In genomic region chr4:139763668-139764067, GRCh38 we compare ENCODE assay signal across 13 cellular contexts.
DNase-seq lines count a peak whose midpoint lies in the region; ATAC-seq and TF ChIP-seq lines count a peak whose summit lies in the region.
"Had no signal": no experiment of that assay in that cellular context is flagged by ENCODE, and none has a peak within 500 bp of the region (broad histone marks: within the 10 kb centered on the region; RNA-seq: fewer than 3 reads in every experiment).

No MANE protein-coding gene starts in this region.

- CTCF ChIA-PET in CD4-positive, alpha-beta memory T cell (lab: Charles Lee; ENCODE audit: partially characterized antibody): no interaction called here

- H3K27ac ChIP-seq in heart left ventricle (peak overlapping the region; percentile 57 to 96 (median 88)), rectal smooth muscle tissue (ENCODE audit: low read depth, low read length) (no peak overlapping the region)
- H3K27ac ChIP-seq in CD4-positive, alpha-beta memory T cell (ENCODE audit: low read depth, low read length): no peak overlapping the region

- DNase-seq in G401 (ENCODE audit: low spot score) (peak; percentile 77), NOMO-1 treated with dmso at 0.1 percent for 144 hours (lab: John Stamatoyannopoulos, UW; ENCODE audit: unreplicated experiment) (peak; percentile 20), heart left ventricle (peak in 2 of 5 donors; percentile 35 to 41), COLO668 (lab: John Stamatoyannopoulos, UW; ENCODE audit: unreplicated experiment) (no peak)
- DNase-seq in stimulated activated CD4-positive, alpha-beta T cell treated with anti-CD3 and anti-CD28 coated beads, Interleukin-15, amount 100 ng/mL, for 24 hours: no peak
- DNase-seq in CD4-positive, alpha-beta memory T cell: no peak
- DNase-seq: DMS53, HCEC 1CT, NCI-H774 had no signal

- no peak for TF ChIP-seq CTCF in heart left ventricle (IDR thresholded peaks at IDR 0.05)

- H3K9me3 Mint-ChIP-seq in CD4-positive, alpha-beta memory T cell: no peaks in the 10 kb centered on the region
- H3K9me3 Mint-ChIP-seq: mesothelial cell of epicardium had no signal

- H3K27ac Mint-ChIP-seq in CD4-positive, alpha-beta memory T cell: no peak overlapping the region
- H3K27ac Mint-ChIP-seq: activated naive CD8-positive, alpha-beta T cell had no signal

- H3K4me1 Mint-ChIP-seq in CD4-positive, alpha-beta memory T cell: no peaks in the 10 kb centered on the region

- H3K27me3 ChIP-seq in heart left ventricle (no peaks in the 10 kb centered on the region), rectal smooth muscle tissue (ENCODE audit: control insufficient read depth, insufficient read depth, low read length) (no peaks in the 10 kb centered on the region)
- no peaks in the 10 kb centered on the region for H3K27me3 ChIP-seq in CD4-positive, alpha-beta memory T cell (ENCODE audit: insufficient read depth, low read length)

- H3K4me1 ChIP-seq in heart left ventricle: peaks cover 13 to 61% (median 49%) of the 10 kb centered on the region in 12 donors
- H3K4me1 ChIP-seq in rectal smooth muscle tissue (ENCODE audit: control insufficient read depth, insufficient read depth, low read length): peaks cover 16% of the 10 kb centered on the region
- H3K4me1 ChIP-seq in CD4-positive, alpha-beta memory T cell (ENCODE audit: insufficient read depth, low read length): no peaks in the 10 kb centered on the region

- H3K4me3 Mint-ChIP-seq in CD4-positive, alpha-beta memory T cell: no peak overlapping the region
- H3K4me3 Mint-ChIP-seq: activated naive CD8-positive, alpha-beta T cell had no signal

- POLR2A ChIA-PET in CD4-positive, alpha-beta memory T cell (lab: Charles Lee; ENCODE audit: partially characterized antibody): no interaction called here

- ATAC-seq in heart left ventricle: peak; percentile 43 to 70 (median 65)
- no peak for ATAC-seq in HG02938 (IDR thresholded peaks at IDR 0.05; ENCODE audit: unreplicated experiment)

- in situ Hi-C loops in G401 (cut with HindIII; ENCODE audit: low sequenced_read_pairs): no loop called here

- H3K4me3 ChIP-seq in heart left ventricle: peak overlapping the region; percentile 15 to 53 (median 43)
- H3K4me3 ChIP-seq in rectal smooth muscle tissue (ENCODE audit: low read length): peak overlapping the region; percentile 34
- no peak overlapping the region for H3K4me3 ChIP-seq in CD4-positive, alpha-beta memory T cell (ENCODE audit: low read length in 2 of 2)

- H3K9ac ChIP-seq in rectal smooth muscle tissue (ENCODE audit: low read length): no peak overlapping the region

- no peak for TF ChIP-seq POLR2A in heart left ventricle (IDR thresholded peaks at IDR 0.05)

- intact Hi-C loops in heart left ventricle (cut with DNase I): loop anchor here in 5 of 10 donors (2.0 to 10.0 kb wide), 7 partner anchors 23 to 389 kb away; partner anchors contain the start of gene MAML3 (in 1 of the 5)
- intact Hi-C loops in CD4-positive, alpha-beta memory T cell (cut with micrococcal nuclease): no loop called here

- no peaks in the 10 kb centered on the region for H3K9me3 ChIP-seq in heart left ventricle
- no peaks in the 10 kb centered on the region for H3K9me3 ChIP-seq in CD4-positive, alpha-beta memory T cell (ENCODE audit: control insufficient read depth in 1 of 2, low read length in 2 of 2)

- WGBS in heart left ventricle, 4 donors: 5 to 10% (median 9%) methylated on average over 2 of the region's 2 CpGs

- H3K27me3 Mint-ChIP-seq in CD4-positive, alpha-beta memory T cell: peaks cover 2 to 6% of the 10 kb centered on the region in 2 donors
- H3K27me3 Mint-ChIP-seq: activated naive CD8-positive, alpha-beta T cell had no signal

- no peaks in the 10 kb centered on the region for H3K36me3 Mint-ChIP-seq in CD4-positive, alpha-beta memory T cell
- H3K36me3 Mint-ChIP-seq: activated naive CD8-positive, alpha-beta T cell; mesothelial cell of epicardium had no signal

- no peaks in the 10 kb centered on the region for H3K36me3 ChIP-seq in heart left ventricle
- no peaks in the 10 kb centered on the region for H3K36me3 ChIP-seq in rectal smooth muscle tissue (ENCODE audit: control insufficient read depth, insufficient read depth, low read length)
- H3K36me3 ChIP-seq in CD4-positive, alpha-beta memory T cell (ENCODE audit: insufficient read depth, low read length): no peaks in the 10 kb centered on the region

Comparison
In these comparisons a context has a peak if more than half of its experiments do, and no peak if none do; other contexts are left out.
1. DNase-seq: peak in G401 (single experiment) and NOMO-1 treated with dmso at 0.1 percent for 144 hours (single experiment); none in COLO668 (single experiment), stimulated activated CD4-positive, alpha-beta T cell treated with anti-CD3 and anti-CD28 coated beads, Interleukin-15, amount 100 ng/mL, for 24 hours (single experiment) and CD4-positive, alpha-beta memory T cell (0 of 5).
2. H3K27ac ChIP-seq: peak in heart left ventricle (12 of 12); none in rectal smooth muscle tissue (single experiment) and CD4-positive, alpha-beta memory T cell (single experiment).
3. H3K4me3 ChIP-seq: peak in heart left ventricle (12 of 12) and rectal smooth muscle tissue (single experiment); none in CD4-positive, alpha-beta memory T cell (0 of 2).